In the genomic region with DNA sequence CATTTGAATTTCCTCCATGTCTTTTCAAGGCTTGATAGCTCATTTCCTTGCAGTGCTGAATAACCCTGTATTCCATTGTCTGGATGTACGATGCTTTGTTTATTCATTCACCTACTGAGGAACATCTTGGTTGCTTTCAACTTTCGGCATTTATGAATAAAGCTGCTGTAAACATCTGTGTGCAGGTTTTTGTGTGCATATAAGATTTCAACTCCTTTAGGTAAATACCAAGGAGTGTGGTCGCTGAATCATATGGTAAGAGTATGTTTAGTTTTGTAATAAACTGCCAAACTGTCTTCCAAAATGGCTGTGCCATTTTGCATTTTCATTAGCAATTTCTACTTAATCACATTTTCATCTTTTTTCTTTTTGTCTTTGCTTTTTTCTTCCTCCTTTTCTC, we compare ENCODE assay signal across 24 cellular contexts.
DNase-seq lines count a peak whose midpoint lies in the region; ATAC-seq and TF ChIP-seq lines count a peak whose summit lies in the region.
"Had no signal": no experiment of that assay in that cellular context is flagged by ENCODE, and none has a peak within 500 bp of the region (broad histone marks: within the 10 kb centered on the region; RNA-seq: fewer than 3 reads in every experiment).

No MANE protein-coding gene starts in this region.

- intact Hi-C loops in PC-9 (cut with micrococcal nuclease; ENCODE audit: unreplicated experiment) (no loop called here), right lobe of liver (cut with DNase I) (no loop called here)

- peaks cover 31% of the 10 kb centered on the region for H3K4me1 Mint-ChIP-seq in nephron
- H3K4me1 Mint-ChIP-seq: CD14-positive monocyte; CD4-positive, alpha-beta memory T cell; CD4-positive, CD25-positive, alpha-beta regulatory T cell; CD8-positive, alpha-beta memory T cell had no signal

- H3K27ac Mint-ChIP-seq in nephron = peak overlapping the region; percentile 97 to 98 (median 97)
- H3K27ac Mint-ChIP-seq: CD4-positive, CD25-positive, alpha-beta regulatory T cell; CD8-positive, alpha-beta memory T cell had no signal

- H3K4me3 ChIP-seq in PC-9 (no peak overlapping the region), hepatocyte (no peak overlapping the region), right lobe of liver (no peak overlapping the region)
- H3K4me3 ChIP-seq: BLaER1, GM12878 had no signal

- no peak overlapping the region for H3K4me3 Mint-ChIP-seq in nephron
- H3K4me3 Mint-ChIP-seq: CD14-positive monocyte; CD4-positive, alpha-beta memory T cell; CD4-positive, CD25-positive, alpha-beta regulatory T cell; CD8-positive, alpha-beta memory T cell had no signal

- H3K27me3 ChIP-seq in PC-9 (ENCODE audit: insufficient read depth, low read depth) = peaks cover 8% of the 10 kb centered on the region; the same call in 1 of the 2 replicates
- H3K27me3 ChIP-seq in hepatocyte = no peaks in the 10 kb centered on the region
- no peaks in the 10 kb centered on the region for H3K27me3 ChIP-seq in right lobe of liver
- H3K27me3 ChIP-seq: BE2C, BLaER1 had no signal

- H3K9me3 ChIP-seq in PC-9 (ENCODE audit: insufficient read depth, low read depth) (0 out of 2 replicates have a peak, but pooled peaks cover 2% of the 10 kb centered on the region), hepatocyte (ENCODE audit: low read depth) (no peaks in the 10 kb centered on the region), right lobe of liver (no peaks in the 10 kb centered on the region)
- H3K9me3 ChIP-seq: BE2C, BLaER1 had no signal

- H3K9me2 ChIP-seq in PC-9 (ENCODE audit: insufficient read depth) (no peaks in the 10 kb centered on the region), hepatocyte (replicated peaks; ENCODE audit: insufficient read depth) (no peaks in the 10 kb centered on the region)

- peaks cover 5% of the 10 kb centered on the region for H3K36me3 Mint-ChIP-seq in nephron (ENCODE audit: low read depth)
- H3K36me3 Mint-ChIP-seq: CD14-positive monocyte; CD4-positive, alpha-beta memory T cell; CD4-positive, CD25-positive, alpha-beta regulatory T cell; CD8-positive, alpha-beta memory T cell had no signal

- no peak for TF ChIP-seq CTCF in PC-9 (conservative IDR thresholded peaks at IDR 0.05)
- TF ChIP-seq CTCF in hepatocyte (IDR thresholded peaks at IDR 0.05; ENCODE audit: poor library complexity) = no peak
- no peak for TF ChIP-seq CTCF in nephron (IDR thresholded peaks at IDR 0.05; ENCODE audit: unreplicated experiment in 3 of 3)
- TF ChIP-seq CTCF in right lobe of liver (IDR thresholded peaks at IDR 0.05) = no peak

- peak overlapping the region; percentile 67; the same call in 1 of the 2 replicates for H3K27ac ChIP-seq in PC-9
- H3K27ac ChIP-seq in hepatocyte = peak overlapping the region; percentile 88
- no peak overlapping the region for H3K27ac ChIP-seq in right lobe of liver
- H3K27ac ChIP-seq: BLaER1 had no signal

- POLR2A ChIA-PET in PC-9 (lab: Charles Lee; ENCODE audit: unreplicated experiment) = no interaction called here

- H3K36me3 ChIP-seq in PC-9 (ENCODE audit: low read depth) = no peaks in the 10 kb centered on the region
- H3K36me3 ChIP-seq in hepatocyte (replicated peaks; ENCODE audit: insufficient read depth, low read depth) = no peaks in the 10 kb centered on the region
- no peaks in the 10 kb centered on the region for H3K36me3 ChIP-seq in right lobe of liver
- H3K36me3 ChIP-seq: BLaER1 had no signal

- BruUV-seq in PC-9 (replicated peaks; lab: Mats Ljungman, UMichigan) = no TSS peak

- WGBS in hepatocyte (ENCODE audit: low lambda C conversion rate, missing lambda C conversion rate) = 65% methylated on average over 3 of the region's 3 CpGs
- WGBS in right lobe of liver (ENCODE audit: insufficient coverage, low coverage, low lambda C conversion rate, missing lambda C conversion rate) = 90% methylated on average over 3 of the region's 3 CpGs

- H3K27me3 Mint-ChIP-seq in nephron (ENCODE audit: low read depth) = peaks cover 3% of the 10 kb centered on the region
- H3K27me3 Mint-ChIP-seq: CD4-positive, alpha-beta memory T cell; CD4-positive, CD25-positive, alpha-beta regulatory T cell; CD8-positive, alpha-beta memory T cell had no signal

- H3K79me2 ChIP-seq in PC-9 (ENCODE audit: low read depth) (no peaks in the 10 kb centered on the region), hepatocyte (no peaks in the 10 kb centered on the region)

- peaks cover 16% of the 10 kb centered on the region for H3K9me3 Mint-ChIP-seq in nephron

- H3K4me1 ChIP-seq in PC-9 (replicated peaks; ENCODE audit: insufficient read depth) (0 out of 2 replicates have a peak, but pooled peaks cover 6% of the 10 kb centered on the region), hepatocyte (ENCODE audit: insufficient read depth) (peaks cover 13% of the 10 kb centered on the region), right lobe of liver (no peaks in the 10 kb centered on the region)

- no peak overlapping the region for H3K4me2 ChIP-seq in PC-9
- H3K4me2 ChIP-seq in hepatocyte = no peak overlapping the region
- H3K4me2 ChIP-seq: BLaER1 had no signal

- ATAC-seq in HG02610 (IDR thresholded peaks at IDR 0.05; ENCODE audit: unreplicated experiment) (no peak), right lobe of liver (no peak), GM21619 (IDR thresholded peaks at IDR 0.05; ENCODE audit: unreplicated experiment) (no peak)
- ATAC-seq: GM12878 had no signal

- DNase-seq in PC-9 (no peak), hepatocyte (ENCODE audit: low spot score) (no peak), right lobe of liver (no peak)
- DNase-seq: 8988T; ACHN; BE2C; C1 segment of cervical spinal cord; CD4-positive, alpha-beta memory T cell; CD4-positive, CD25-positive, alpha-beta regulatory T cell; CD8-positive, alpha-beta memory T cell; COR-L47; DMS 273 treated with DMSO at 0.1 percent for 48 hours; DMS153; DMS53; DMS79; DND-41; EL; GDM1 had no signal

- CTCF ChIA-PET in PC-9 (lab: Charles Lee) = no interaction called here

- H4K20me1 ChIP-seq in PC-9 (ENCODE audit: insufficient read depth) = no peaks in the 10 kb centered on the region
- no peaks in the 10 kb centered on the region for H4K20me1 ChIP-seq in hepatocyte (ENCODE audit: insufficient read depth, poor library complexity, severe bottlenecking)
- H4K20me1 ChIP-seq: BLaER1 had no signal

- peaks cover 5% of the 10 kb centered on the region; the same call in 1 of the 2 replicates for H3F3A ChIP-seq in PC-9 (ENCODE audit: insufficient read depth, low read depth)

- H2AFZ ChIP-seq in PC-9 = no peak overlapping the region
- no peak overlapping the region for H2AFZ ChIP-seq in hepatocyte

- no peak for TF ChIP-seq POLR2A in right lobe of liver (IDR thresholded peaks at IDR 0.05)

Comparison
In these comparisons a context has a peak if more than half of its experiments do, and no peak if none do; other contexts are left out.
1. H3K27ac ChIP-seq: peak in PC-9 (single experiment) and hepatocyte (single experiment); none in right lobe of liver (0 of 3).